In genomic region chr3:148723591-148723990, GRCh38 we compare ENCODE assay signal across 1 cellular context.
TF ChIP-seq lines count a peak whose summit lies in the region.

No MANE protein-coding gene starts in this region.

TF ChIP-seq in HepG2, 621 proteins besides CTCF, POLR2A, EP300 and RAD21:
- peak; percentile 62; the same call in 1 of the 2 replicates for TF ChIP-seq HOMEZ (CRISPR knock-in tag; IDR thresholded peaks at IDR 0.05; ENCODE audit: low read depth)
- TF ChIP-seq PITX1 (CRISPR knock-in tag; IDR thresholded peaks at IDR 0.05), result no peak
- peak; percentile 23 for TF ChIP-seq TEAD3 (CRISPR knock-in tag; optimal IDR thresholded peaks at IDR 0.05; ENCODE audit: borderline replicate concordance)
- TF ChIP-seq BCL6 (CRISPR knock-in tag; IDR thresholded peaks at IDR 0.05), result 0 out of 2 replicates have a peak, but pooled peaks have one; percentile 22
- peak; percentile 68 for TF ChIP-seq FOSL2 (CRISPR knock-in tag; IDR thresholded peaks at IDR 0.05)
- TF ChIP-seq ZNF569 (CRISPR knock-in tag; IDR thresholded peaks at IDR 0.05; ENCODE audit: borderline replicate concordance), result no peak
- peak in 1 of 2 experiments; percentile 19; a peak in 1 of 4 replicates for TF ChIP-seq MAFK (conservative IDR thresholded peaks at IDR 0.05 in 1 of 2, IDR thresholded peaks at IDR 0.05 in 1 of 2; ENCODE audit: low read length in 2 of 2)
- no peak for TF ChIP-seq GPN1 (CRISPR knock-in tag; IDR thresholded peaks at IDR 0.05; ENCODE audit: borderline replicate concordance)
- no peak for TF ChIP-seq HIVEP1 (CRISPR knock-in tag; IDR thresholded peaks at IDR 0.05)
- no peak for TF ChIP-seq ZNF18 (CRISPR knock-in tag; IDR thresholded peaks at IDR 0.05; ENCODE audit: insufficient replicate concordance)
- no peak for TF ChIP-seq ZHX2 (IDR thresholded peaks at IDR 0.05; ENCODE audit: low read depth)
- no peak for TF ChIP-seq ZHX2 (CRISPR knock-in tag; IDR thresholded peaks at IDR 0.05; ENCODE audit: borderline replicate concordance)
- peak; percentile 53 for TF ChIP-seq RARA (CRISPR knock-in tag; IDR thresholded peaks at IDR 0.05)
- 0 out of 2 replicates have a peak, but pooled peaks have one; percentile 14 for TF ChIP-seq SAP130 (CRISPR knock-in tag; IDR thresholded peaks at IDR 0.05; ENCODE audit: low read depth)
- no peak for TF ChIP-seq TMF1 (CRISPR knock-in tag; IDR thresholded peaks at IDR 0.05; ENCODE audit: low read depth)
- TF ChIP-seq GRHL1 (CRISPR knock-in tag; conservative IDR thresholded peaks at IDR 0.05), result no peak
- TF ChIP-seq PRDM4 (CRISPR knock-in tag; IDR thresholded peaks at IDR 0.05; ENCODE audit: borderline replicate concordance), result no peak
- no peak for TF ChIP-seq MIER2 (CRISPR knock-in tag; IDR thresholded peaks at IDR 0.05)
